Comparison of ENCODE assay signal across 2 cellular contexts in genomic region chr18:13025233-13025632, GRCh38.
TF ChIP-seq lines count a peak whose summit lies in the region.

No MANE protein-coding gene starts in this region.

TF ChIP-seq in HepG2, 621 proteins besides CTCF, POLR2A, EP300 and RAD21:
- TF ChIP-seq BHLHE40 (IDR thresholded peaks at IDR 0.05; ENCODE audit: low read length) (no peak), ZNF121 (CRISPR knock-in tag; IDR thresholded peaks at IDR 0.05) (peak; percentile 51; the same call in 1 of the 2 replicates)

TF ChIP-seq in K562, 482 proteins besides CTCF, POLR2A, EP300 and RAD21:
- TF ChIP-seq POLR2G (IDR thresholded peaks at IDR 0.05; ENCODE audit: low read depth, low read length) (no peak), CTBP1 (IDR thresholded peaks at IDR 0.05; ENCODE audit: borderline replicate concordance) (no peak), POLR3A (IDR thresholded peaks at IDR 0.05; ENCODE audit: borderline replicate concordance, extremely low read depth, insufficient read depth, insufficient read length) (no peak), ZNF23 (CRISPR knock-in tag; IDR thresholded peaks at IDR 0.05) (no peak), ARID1B (IDR thresholded peaks at IDR 0.05) (no peak), IRF1 (CRISPR knock-in tag; IDR thresholded peaks at IDR 0.05; ENCODE audit: borderline replicate concordance) (no peak), RBM25 (IDR thresholded peaks at IDR 0.05; ENCODE audit: low read depth, low read length, severe bottlenecking) (peak; percentile 15), JUND (IDR thresholded peaks at IDR 0.05; ENCODE audit: borderline replicate concordance, low read depth, low read length) (no peak), JUND (tag; IDR thresholded peaks at IDR 0.05; ENCODE audit: borderline replicate concordance, low read depth, low read length) (no peak), NCOA4 (IDR thresholded peaks at IDR 0.05; ENCODE audit: partially characterized antibody) (no peak), SFPQ (IDR thresholded peaks at IDR 0.05; ENCODE audit: low read depth, low read length) (no peak), ZNF121 (CRISPR knock-in tag; conservative IDR thresholded peaks at IDR 0.05) (peak; percentile 63)
TF ChIP-seq in K562: peak in this region for 2.
